In the genomic region with DNA sequence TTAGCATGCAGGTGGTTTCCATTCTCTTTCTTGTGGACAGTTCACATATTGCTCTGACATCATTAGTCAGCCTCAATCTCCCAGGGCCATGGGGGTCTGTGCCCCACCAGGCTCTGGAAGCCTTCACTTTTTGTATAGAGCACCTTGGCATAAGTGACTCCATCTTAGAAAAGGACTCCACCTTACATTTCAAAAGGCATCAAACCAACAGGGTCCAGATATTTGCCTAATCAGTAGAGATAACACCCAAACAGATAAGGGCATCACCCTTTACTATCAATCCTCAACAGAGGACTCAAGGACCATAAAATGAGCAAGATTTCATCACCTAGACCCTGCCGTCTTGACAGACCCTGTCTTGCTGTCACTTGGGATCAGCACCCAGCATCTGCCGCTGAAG, we compare ENCODE assay signal across 1 cellular context.
A peak's percentile ranks its signal among the peaks of the same experiment; 100 is the strongest.
TF ChIP-seq lines count a peak whose summit lies in the region.

No MANE protein-coding gene starts in this region.

TF ChIP-seq in K562, 482 proteins besides CTCF, POLR2A, EP300 and RAD21 (continued from another document):
- TF ChIP-seq ZNF639 (CRISPR knock-in tag; conservative IDR thresholded peaks at IDR 0.05 in 1 of 2, IDR thresholded peaks at IDR 0.05 in 1 of 2) (peak in 1 of 2 experiments; percentile 91; a peak in 2 of 4 replicates), PTBP1 (IDR thresholded peaks at IDR 0.05; ENCODE audit: low read depth, low read length) (no peak), ZBTB11 (CRISPR knock-in tag; IDR thresholded peaks at IDR 0.05) (peak in 1 of 3 experiments; percentile 64; a peak in 2 of 6 replicates)
